In the genomic region with DNA sequence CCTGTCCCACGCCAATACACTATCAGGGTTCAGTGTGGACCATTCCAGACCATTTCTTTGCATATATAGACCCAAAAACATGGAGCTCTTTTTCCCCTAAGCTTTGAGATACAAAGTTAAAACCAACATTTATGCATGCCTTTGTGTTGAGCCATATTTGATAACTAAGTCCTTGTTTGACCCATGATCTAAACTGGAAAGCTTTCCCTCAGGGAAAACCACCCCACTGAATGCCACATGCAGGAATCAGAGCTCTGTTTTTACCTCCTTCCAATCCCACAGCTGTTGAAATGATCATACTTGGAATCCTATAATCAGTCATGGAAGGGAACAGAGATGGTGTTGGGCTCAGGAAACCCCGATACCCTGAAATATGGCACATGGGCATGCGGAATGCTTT, we compare ENCODE assay signal across 20 cellular contexts. TPM values are rescaled to one million over a fixed set of nuclear protein-coding genes. Genes with fewer than 3 reads are reported as not detected.
DNase-seq lines count a peak whose midpoint lies in the region; ATAC-seq and TF ChIP-seq lines count a peak whose summit lies in the region.
"Had no signal": no experiment of that assay in that cellular context is flagged by ENCODE, and none has a peak within 500 bp of the region (broad histone marks: within the 10 kb centered on the region; RNA-seq: fewer than 3 reads in every experiment).

No MANE protein-coding gene starts in this region.

- no peak overlapping the region for H3K4ac ChIP-seq in mesenchymal stem cell (ENCODE audit: low read depth in 1 of 2, low read length in 2 of 2)

- WGBS in mesenchymal stem cell = 99% methylated on average over 3 of the region's 3 CpGs

- H3K9ac ChIP-seq in mesenchymal stem cell (ENCODE audit: low read length) = no peak overlapping the region
- H3K9ac ChIP-seq: SK-N-SH had no signal

- H3K27me3 ChIP-seq in mesenchymal stem cell (ENCODE audit: control insufficient read depth in 1 of 2, insufficient read depth in 1 of 2, low read length in 2 of 2) = no peaks in the 10 kb centered on the region
- H3K27me3 ChIP-seq: MG63, stomach had no signal

- no peak overlapping the region for H4K91ac ChIP-seq in mesenchymal stem cell (ENCODE audit: low read length)

- H4K8ac ChIP-seq in mesenchymal stem cell (ENCODE audit: low read length) = no peak overlapping the region

- ATAC-seq in GM21390 (IDR thresholded peaks at IDR 0.05; ENCODE audit: unreplicated experiment) = no peak
- ATAC-seq: natural killer cell treated with Interleukin-12 subunit alpha and Interleukin-12 subunit beta and Interleukin-15 and Interleukin-18, amount 100 ng/mL, for 72 hours had no signal

- no peaks in the 10 kb centered on the region for H3K9me3 ChIP-seq in mesenchymal stem cell (ENCODE audit: control insufficient read depth, low read length)
- H3K9me3 ChIP-seq: MG63, SK-N-SH, stomach had no signal

- H3K14ac ChIP-seq in mesenchymal stem cell (ENCODE audit: low read length in 2 of 2) = no peak overlapping the region

- in situ Hi-C loops in astrocyte of the spinal cord (cut with HindIII; ENCODE audit: low sequenced_read_pairs) = loop anchor here (25.0 kb wide), 1 partner anchor 291 kb away; no protein-coding TSS in a partner anchor

- H3K4me3 ChIP-seq in AG04449 (ENCODE audit: low read depth, low read length) (no peak overlapping the region), astrocyte of the spinal cord (ENCODE audit: low read depth, low read length) (no peak overlapping the region), mesenchymal stem cell (ENCODE audit: insufficient read depth in 1 of 2, low read depth in 1 of 2, low read length in 2 of 2) (no peak overlapping the region)
- H3K4me3 ChIP-seq: lung, MG63, stomach had no signal

- H3K27ac ChIP-seq in mesenchymal stem cell (ENCODE audit: low read length, poor library complexity, severe bottlenecking) = no peak overlapping the region
- H3K27ac ChIP-seq: stomach had no signal

- H3K4me2 ChIP-seq in mesenchymal stem cell (ENCODE audit: low read length, poor library complexity, severe bottlenecking) = no peak overlapping the region
- H3K4me2 ChIP-seq: SK-N-SH had no signal

- H3K36me3 ChIP-seq in mesenchymal stem cell (ENCODE audit: control insufficient read depth in 1 of 2, insufficient read depth in 2 of 2, low read depth in 1 of 2, low read length in 2 of 2) = no peaks in the 10 kb centered on the region
- H3K36me3 ChIP-seq: MG63, stomach had no signal

- H3K4me1 ChIP-seq in mesenchymal stem cell (ENCODE audit: control insufficient read depth, insufficient read depth, low read depth, low read length) = no peaks in the 10 kb centered on the region

- DNase-seq in AG04449 (ENCODE audit: low read depth, low spot score) = peak; percentile 24
- peak; percentile 37 for DNase-seq in HCEC 1CT
- peak; percentile 42 for DNase-seq in astrocyte of the spinal cord (ENCODE audit: low read depth, low spot score)
- DNase-seq in mesenchymal stem cell = peak; percentile 46
- no peak for DNase-seq in activated naive CD4-positive, alpha-beta T cell treated with anti-CD3 and anti-CD28 coated beads, Interleukin-2, amount 50 U/mL, for 16 hours
- DNase-seq in activated T-cell treated with anti-CD3 and anti-CD28 coated beads for 4 hours = no peak
- DNase-seq in NCI-H1092 treated with DMSO at 0.1 percent for 48 hours (lab: John Stamatoyannopoulos, UW) = no peak
- DNase-seq: ACHN; activated CD4-positive, alpha-beta T cell treated with anti-CD3 and anti-CD28 coated beads, Interleukin-2, amount 10 ng/mL, durations not matched to agents 24 days and 14 days; activated naive CD4-positive, alpha-beta T cell treated with anti-CD3 and anti-CD28 coated beads for 36 hours; CD8-positive, alpha-beta memory T cell; central memory CD4-positive, alpha-beta T cell; effector memory CD4-positive, alpha-beta T cell; MG63; NCI-H187; SK-N-SH; stomach had no signal

- no peak overlapping the region for H3K18ac ChIP-seq in mesenchymal stem cell (ENCODE audit: low read depth in 1 of 2, low read length in 2 of 2)

- no peak overlapping the region for H2AFZ ChIP-seq in mesenchymal stem cell (ENCODE audit: low read depth, low read length)

- no peaks in the 10 kb centered on the region for H3K79me1 ChIP-seq in mesenchymal stem cell (replicated peaks; ENCODE audit: low read length, poor library complexity, severe bottlenecking)

- TF ChIP-seq CTCF in AG04449 (IDR thresholded peaks at IDR 0.05; ENCODE audit: insufficient read depth, low read length, missing control alignments) (no peak), astrocyte of the spinal cord (IDR thresholded peaks at IDR 0.05; ENCODE audit: low read depth, low read length) (no peak)

- no peak overlapping the region for H2BK5ac ChIP-seq in mesenchymal stem cell (ENCODE audit: low read depth, low read length, poor library complexity, severe bottlenecking)

- H2BK120ac ChIP-seq in mesenchymal stem cell (ENCODE audit: low read depth, low read length) = no peak overlapping the region

- H3K23ac ChIP-seq in mesenchymal stem cell (ENCODE audit: low read length in 2 of 2) = no peak overlapping the region

- no peak overlapping the region for H2AK5ac ChIP-seq in mesenchymal stem cell (ENCODE audit: low read length, severe bottlenecking)

- H2BK12ac ChIP-seq in mesenchymal stem cell (ENCODE audit: low read length in 2 of 2) = no peak overlapping the region

- no peak overlapping the region for H2BK15ac ChIP-seq in mesenchymal stem cell (ENCODE audit: low read depth, poor library complexity, severe bottlenecking)

- CTCF ChIA-PET in AG04449 (lab: Yijun Ruan, JAX) = interaction anchor here (0.7 to 2.8 kb wide), 6 partner anchors 11 to 288 kb away, joined by 3 to 16 read pairs (median 6); no protein-coding TSS in a partner anchor

- POLR2A ChIA-PET in AG04449 (lab: Yijun Ruan, JAX) = no interaction called here

RNA-seq across cellular contexts. Expression of gene SLC45A1, which starts 14.8 kb away (rescaled TPM):
- 1.3 TPM for polyA plus RNA-seq in mesenchymal stem cell (2013, experiment 1 of 2)
- polyA plus RNA-seq in mesenchymal stem cell (2013, experiment 2 of 2) = 1.5 TPM

Comparison
In these comparisons a context has a peak if more than half of its experiments do, and no peak if none do; other contexts are left out.
1. DNase-seq: peak in AG04449 (single experiment), HCEC 1CT (single experiment), astrocyte of the spinal cord (single experiment) and mesenchymal stem cell (single experiment); none in activated naive CD4-positive, alpha-beta T cell treated with anti-CD3 and anti-CD28 coated beads, Interleukin-2, amount 50 U/mL, for 16 hours (single experiment), activated T-cell treated with anti-CD3 and anti-CD28 coated beads for 4 hours (single experiment) and NCI-H1092 treated with DMSO at 0.1 percent for 48 hours (single experiment).